In genomic region chr2:67771380-67771779, GRCh38 we compare ENCODE assay signal across 39 cellular contexts.
"Had no signal": no experiment of that assay in that cellular context is flagged by ENCODE, and none has a peak within 500 bp of the region (broad histone marks: within the 10 kb centered on the region; RNA-seq: fewer than 3 reads in every experiment).

No MANE protein-coding gene starts in this region.

- H3K9me3 Mint-ChIP-seq: activated naive CD4-positive, alpha-beta T cell treated with anti-CD3 and anti-CD28 coated beads for 36 hours; activated naive CD4-positive, alpha-beta T cell treated with anti-CD3 and anti-CD28 coated beads, Interleukin-2, amount 10 ng/mL, durations not matched to agents 7 days and 5 days; activated naive CD4-positive, alpha-beta T cell treated with anti-CD3 and anti-CD28 coated beads, Interleukin-2, amount 50 U/mL, for 24 hours; activated naive CD4-positive, alpha-beta T cell treated with anti-CD3 and anti-CD28 coated beads, Interleukin-2, amount 50 U/mL, for 72 hours; activated naive CD8-positive, alpha-beta T cell treated with anti-CD3 and anti-CD28 coated beads for 36 hours; activated naive CD8-positive, alpha-beta T cell treated with anti-CD3 and anti-CD28 coated beads, Interleukin-2, amount 10 ng/mL, durations not matched to agents 7 days and 5 days; activated naive CD8-positive, alpha-beta T cell treated with anti-CD3 and anti-CD28 coated beads, Interleukin-2, amount 50 U/mL, for 24 hours; activated T-cell treated with anti-CD3 and anti-CD28 coated beads, Interleukin-2, amount 50 U/mL, for 4 hours; activated T-cell treated with anti-CD3 and anti-CD28 coated beads, Interleukin-2, amount 50 U/mL, for 72 hours; activated T-helper 1 cell treated with anti-CD3 and anti-CD28 coated beads, Interleukin-12 subunit alpha, Interleukin-12 subunit beta, Interleukin-2, Interleukin-4 antibody, amounts not matched to agents 30 ng/mL and 10 ng/mL and 1 ng/mL, durations not matched to agents 14 hours and 24 hours and 36 hours; activated T-helper 17 cell treated with anti-CD3 and anti-CD28 coated beads, Interleukin-2, amount 50 U/mL, for 72 hours; activated T-helper 2 cell treated with anti-CD3 and anti-CD28 coated beads, Interferon-gamma antibody, Interleukin-2, Interleukin-4, amounts not matched to agents 10 μg/mL and 5 μg/mL and 100 μg/mL, durations not matched to agents 14 hours and 24 hours and 36 hours had no signal

- DNase-seq: activated effector memory CD4-positive, alpha-beta T cell treated with anti-CD3 and anti-CD28 coated beads, Interleukin-2, amount 50 U/mL, for 16 hours; activated effector memory CD4-positive, alpha-beta T cell treated with Interleukin-2 at 50 U/mL for 16 hours; activated gamma-delta T cell; activated gamma-delta T cell treated with Interleukin-2 at 50 U/mL for 16 hours; activated naive CD4-positive, alpha-beta T cell; activated naive CD4-positive, alpha-beta T cell treated with anti-CD3 and anti-CD28 coated beads for 36 hours; activated naive CD4-positive, alpha-beta T cell treated with anti-CD3 and anti-CD28 coated beads, Interleukin-2, amount 10 ng/mL, durations not matched to agents 7 days and 5 days; activated naive CD4-positive, alpha-beta T cell treated with anti-CD3 and anti-CD28 coated beads, Interleukin-2, amount 50 U/mL, for 16 hours; activated naive CD4-positive, alpha-beta T cell treated with Interleukin-2 at 50 U/mL for 16 hours; activated naive CD8-positive, alpha-beta T cell treated with anti-CD3 and anti-CD28 coated beads for 36 hours; activated naive CD8-positive, alpha-beta T cell treated with anti-CD3 and anti-CD28 coated beads, Interleukin-2, amount 10 ng/mL, durations not matched to agents 7 days and 5 days; activated naive CD8-positive, alpha-beta T cell treated with anti-CD3 and anti-CD28 coated beads, Interleukin-2, amount 50 U/mL, for 24 hours; activated T-cell treated with anti-CD3 and anti-CD28 coated beads, Interleukin-2, amount 50 U/mL, for 1 hour; activated T-cell treated with anti-CD3 and anti-CD28 coated beads, Interleukin-2, amount 50 U/mL, for 24 hours; activated T-cell treated with anti-CD3 and anti-CD28 coated beads, Interleukin-2, amount 50 U/mL, for 4 hours; activated T-cell treated with anti-CD3 and anti-CD28 coated beads, Interleukin-2, amount 50 U/mL, for 48 hours; activated T-cell treated with anti-CD3 and anti-CD28 coated beads, Interleukin-2, amount 50 U/mL, for 72 hours; adrenal gland; amniotic stem cell; amygdala; anterior cingulate cortex; aorta; body of pancreas; brain microvascular endothelial cell; caudate nucleus; central memory CD4-positive, alpha-beta T cell; cerebellar nuclear complex had no signal

- H3K36me3 Mint-ChIP-seq: activated naive CD4-positive, alpha-beta T cell treated with anti-CD3 and anti-CD28 coated beads, Interleukin-2, amount 10 ng/mL, durations not matched to agents 7 days and 5 days; activated naive CD4-positive, alpha-beta T cell treated with anti-CD3 and anti-CD28 coated beads, Interleukin-2, amount 50 U/mL, for 24 hours; activated naive CD4-positive, alpha-beta T cell treated with anti-CD3 and anti-CD28 coated beads, Interleukin-2, amount 50 U/mL, for 72 hours; activated naive CD8-positive, alpha-beta T cell; activated naive CD8-positive, alpha-beta T cell treated with anti-CD3 and anti-CD28 coated beads for 36 hours; activated naive CD8-positive, alpha-beta T cell treated with anti-CD3 and anti-CD28 coated beads, Interleukin-2, amount 10 ng/mL, durations not matched to agents 7 days and 5 days; brain had no signal

- H3K4me1 Mint-ChIP-seq: activated naive CD4-positive, alpha-beta T cell treated with anti-CD3 and anti-CD28 coated beads, Interleukin-2, amount 10 ng/mL, durations not matched to agents 7 days and 5 days; activated naive CD4-positive, alpha-beta T cell treated with anti-CD3 and anti-CD28 coated beads, Interleukin-2, amount 50 U/mL, for 24 hours; activated naive CD8-positive, alpha-beta T cell treated with anti-CD3 and anti-CD28 coated beads for 36 hours; activated naive CD8-positive, alpha-beta T cell treated with anti-CD3 and anti-CD28 coated beads, Interleukin-2, amount 10 ng/mL, durations not matched to agents 7 days and 5 days; activated naive CD8-positive, alpha-beta T cell treated with anti-CD3 and anti-CD28 coated beads, Interleukin-2, amount 50 U/mL, for 24 hours; activated T-helper 17 cell treated with anti-CD3 and anti-CD28 coated beads, Interleukin-2, amount 50 U/mL, for 72 hours; central memory CD8-positive, alpha-beta T cell had no signal

- H3K27me3 ChIP-seq: adrenal gland, ascending aorta, body of pancreas, brain microvascular endothelial cell, breast epithelium, cardiac muscle cell had no signal

- H3K27ac Mint-ChIP-seq: activated naive CD4-positive, alpha-beta T cell treated with anti-CD3 and anti-CD28 coated beads for 36 hours; activated naive CD4-positive, alpha-beta T cell treated with anti-CD3 and anti-CD28 coated beads, Interleukin-2, amount 10 ng/mL, durations not matched to agents 7 days and 5 days; activated naive CD4-positive, alpha-beta T cell treated with anti-CD3 and anti-CD28 coated beads, Interleukin-2, amount 50 U/mL, for 24 hours; activated naive CD4-positive, alpha-beta T cell treated with anti-CD3 and anti-CD28 coated beads, Interleukin-2, amount 50 U/mL, for 72 hours; activated naive CD8-positive, alpha-beta T cell; activated naive CD8-positive, alpha-beta T cell treated with anti-CD3 and anti-CD28 coated beads for 36 hours; activated naive CD8-positive, alpha-beta T cell treated with anti-CD3 and anti-CD28 coated beads, Interleukin-2, amount 10 ng/mL, durations not matched to agents 7 days and 5 days; activated naive CD8-positive, alpha-beta T cell treated with anti-CD3 and anti-CD28 coated beads, Interleukin-2, amount 50 U/mL, for 24 hours; activated T-cell treated with anti-CD3 and anti-CD28 coated beads, Interleukin-2, amount 50 U/mL, for 24 hours; activated T-cell treated with anti-CD3 and anti-CD28 coated beads, Interleukin-2, amount 50 U/mL, for 72 hours; activated T-helper 1 cell treated with anti-CD3 and anti-CD28 coated beads, Interleukin-12 subunit alpha, Interleukin-12 subunit beta, Interleukin-2, Interleukin-4 antibody, amounts not matched to agents 30 ng/mL and 10 ng/mL and 1 ng/mL, durations not matched to agents 14 hours and 24 hours and 36 hours; activated T-helper 17 cell treated with anti-CD3 and anti-CD28 coated beads, Interleukin-2, amount 50 U/mL, for 72 hours; activated T-helper 2 cell treated with anti-CD3 and anti-CD28 coated beads, Interferon-gamma antibody, Interleukin-2, Interleukin-4, amounts not matched to agents 10 μg/mL and 5 μg/mL and 100 μg/mL, durations not matched to agents 14 hours and 24 hours and 36 hours; brain had no signal

- H3K4me1 ChIP-seq: ascending aorta, breast epithelium had no signal

- H3K4me3 Mint-ChIP-seq: activated naive CD4-positive, alpha-beta T cell treated with anti-CD3 and anti-CD28 coated beads for 36 hours; activated naive CD4-positive, alpha-beta T cell treated with anti-CD3 and anti-CD28 coated beads, Interleukin-2, amount 10 ng/mL, durations not matched to agents 7 days and 5 days; activated naive CD4-positive, alpha-beta T cell treated with anti-CD3 and anti-CD28 coated beads, Interleukin-2, amount 50 U/mL, for 24 hours; activated naive CD8-positive, alpha-beta T cell; activated naive CD8-positive, alpha-beta T cell treated with anti-CD3 and anti-CD28 coated beads for 36 hours; activated naive CD8-positive, alpha-beta T cell treated with anti-CD3 and anti-CD28 coated beads, Interleukin-2, amount 10 ng/mL, durations not matched to agents 7 days and 5 days; activated naive CD8-positive, alpha-beta T cell treated with anti-CD3 and anti-CD28 coated beads, Interleukin-2, amount 50 U/mL, for 24 hours; activated T-cell treated with anti-CD3 and anti-CD28 coated beads, Interleukin-2, amount 50 U/mL, for 24 hours; activated T-cell treated with anti-CD3 and anti-CD28 coated beads, Interleukin-2, amount 50 U/mL, for 4 hours; activated T-cell treated with anti-CD3 and anti-CD28 coated beads, Interleukin-2, amount 50 U/mL, for 72 hours; activated T-helper 1 cell treated with anti-CD3 and anti-CD28 coated beads, Interleukin-12 subunit alpha, Interleukin-12 subunit beta, Interleukin-2, Interleukin-4 antibody, amounts not matched to agents 30 ng/mL and 10 ng/mL and 1 ng/mL, durations not matched to agents 14 hours and 24 hours and 36 hours; activated T-helper 17 cell treated with anti-CD3 and anti-CD28 coated beads, Interleukin-2, amount 50 U/mL, for 72 hours; brain; central memory CD8-positive, alpha-beta T cell had no signal

- H3K4me3 ChIP-seq: adrenal gland, ascending aorta, body of pancreas, breast epithelium, cardiac muscle cell had no signal

- H3K9me3 ChIP-seq: adrenal gland, ascending aorta, body of pancreas, breast epithelium had no signal

- FAIRE-seq: astrocyte had no signal

- H3K27ac ChIP-seq: adrenal gland, ascending aorta, body of pancreas, brain microvascular endothelial cell, cardiac muscle cell had no signal

- ATAC-seq: activated naive CD8-positive, alpha-beta T cell treated with anti-CD3 and anti-CD28 coated beads, Interleukin-2, amount 50 U/mL, for 24 hours; activated T-cell treated with anti-CD3 and anti-CD28 coated beads, Interleukin-2, amount 50 U/mL, for 4 hours; activated T-cell treated with anti-CD3 and anti-CD28 coated beads, Interleukin-2, amount 50 U/mL, for 72 hours; activated T-helper 17 cell treated with anti-CD3 and anti-CD28 coated beads, Interleukin-2, amount 50 U/mL, for 72 hours; body of pancreas had no signal

- H3K27me3 Mint-ChIP-seq: activated naive CD4-positive, alpha-beta T cell treated with anti-CD3 and anti-CD28 coated beads, Interleukin-2, amount 10 ng/mL, durations not matched to agents 7 days and 5 days; activated naive CD8-positive, alpha-beta T cell treated with anti-CD3 and anti-CD28 coated beads, Interleukin-2, amount 10 ng/mL, durations not matched to agents 7 days and 5 days had no signal

- H3K36me3 ChIP-seq: adrenal gland, ascending aorta, brain microvascular endothelial cell, breast epithelium, cardiac muscle cell had no signal
